8 cellular contexts compared by ENCODE assay signal in the genomic region with DNA sequence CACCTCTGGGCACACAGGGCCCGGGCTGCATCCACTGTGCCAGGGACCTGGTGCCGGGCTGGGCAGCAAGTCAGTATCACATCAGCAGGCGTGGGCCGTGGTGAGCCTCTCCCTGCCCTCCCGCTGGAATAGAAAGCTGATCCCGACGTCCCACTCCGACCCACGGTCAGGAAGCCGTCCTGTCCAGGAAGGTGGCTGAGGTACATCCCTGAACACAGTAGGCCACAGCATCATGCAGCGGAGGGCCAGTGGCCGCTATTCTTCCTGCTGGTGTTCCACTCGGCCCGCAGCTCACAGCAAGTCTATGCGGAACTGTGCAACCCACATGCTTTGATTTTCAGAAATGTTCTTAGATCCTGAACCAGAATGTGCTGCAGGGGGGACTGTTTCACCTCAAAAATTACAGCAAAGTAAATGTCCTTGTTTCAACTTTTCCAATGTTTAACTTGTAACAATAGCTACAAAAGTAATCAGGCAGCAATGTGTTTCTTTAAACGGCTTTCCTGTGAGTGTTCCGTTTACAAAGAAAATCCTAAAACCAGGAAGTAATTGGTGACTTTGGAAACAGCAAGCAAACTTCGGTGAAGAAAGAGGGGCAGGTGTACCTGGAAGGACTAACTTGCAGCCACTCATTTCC. TPM values are rescaled to one million over a fixed set of nuclear protein-coding genes. Genes with fewer than 3 reads are reported as not detected.
DNase-seq lines count a peak whose midpoint lies in the region; ATAC-seq and TF ChIP-seq lines count a peak whose summit lies in the region.

No MANE protein-coding gene starts in this region.

- H3K79me1 ChIP-seq in neuronal stem cell (ENCODE audit: low read depth, low read length) = peaks cover 9% of the 10 kb centered on the region

- H3K14ac ChIP-seq in neuronal stem cell (ENCODE audit: low read length) = no peak overlapping the region

- no peaks in the 10 kb centered on the region for H3K9me2 ChIP-seq in PC-9 (ENCODE audit: insufficient read depth)

- H3K4me2 ChIP-seq in PC-9 (peak overlapping the region; percentile 91), neuronal stem cell (ENCODE audit: insufficient read depth, low read length, poor library complexity, severe bottlenecking) (peak overlapping the region; percentile 51)

- ATAC-seq in HG03460 (IDR thresholded peaks at IDR 0.05; ENCODE audit: unreplicated experiment) (no peak), GM19351 (IDR thresholded peaks at IDR 0.05; ENCODE audit: unreplicated experiment) (no peak)

- peak overlapping the region; percentile 8 for H3K23ac ChIP-seq in neuronal stem cell (ENCODE audit: low read depth, low read length, poor library complexity)

- H3K9ac ChIP-seq in neuronal stem cell (ENCODE audit: low read depth, low read length, poor library complexity) = peak overlapping the region; percentile 78

- H2AFZ ChIP-seq in PC-9 = peak overlapping the region; percentile 73
- peak overlapping the region; percentile 80 for H2AFZ ChIP-seq in neuronal stem cell (ENCODE audit: low read length)

- WGBS in neuronal stem cell (ENCODE audit: extremely low coverage in 2 of 2, insufficient read length in 2 of 2, insufficient replicate concordance in 1 of 2), 2 donors = no CpG with 5 or more reads among the region's 18 CpGs

- H4K20me1 ChIP-seq in PC-9 (ENCODE audit: insufficient read depth) = peaks cover 32% of the 10 kb centered on the region

- peaks cover 64% of the 10 kb centered on the region for H3F3A ChIP-seq in PC-9 (ENCODE audit: insufficient read depth, low read depth)

- H3K4me1 ChIP-seq in PC-9 (replicated peaks; ENCODE audit: insufficient read depth) (peaks cover 48% of the 10 kb centered on the region), neuronal stem cell (ENCODE audit: control insufficient read depth in 2 of 2, insufficient read depth in 1 of 2, low read depth in 1 of 2, low read length in 2 of 2) (peaks cover 23 to 24% of the 10 kb centered on the region in 2 donors)

- no peaks in the 10 kb centered on the region for H3K9me3 ChIP-seq in PC-9 (ENCODE audit: insufficient read depth, low read depth)
- peaks cover 0 to 1% of the 10 kb centered on the region in 2 donors for H3K9me3 ChIP-seq in neuronal stem cell (replicated peaks in 1 of 2; ENCODE audit: control insufficient read depth in 2 of 2, insufficient read depth in 1 of 2, low read depth in 1 of 2, low read length in 2 of 2)

- TF ChIP-seq CTCF in PC-9 (conservative IDR thresholded peaks at IDR 0.05) = no peak
- TF ChIP-seq CTCF in epithelial cell of proximal tubule (conservative IDR thresholded peaks at IDR 0.05; ENCODE audit: low read depth, low read length) = no peak

- H3K36me3 ChIP-seq in PC-9 (ENCODE audit: low read depth) (no peaks in the 10 kb centered on the region), neuronal stem cell (replicated peaks in 1 of 2; ENCODE audit: control insufficient read depth in 2 of 2, insufficient read depth in 2 of 2, low read length in 2 of 2) (no peaks in the 10 kb centered on the region)

- H2BK5ac ChIP-seq in neuronal stem cell (ENCODE audit: low read length) = peak overlapping the region; percentile 46

- H3K79me2 ChIP-seq in PC-9 (ENCODE audit: low read depth) = peaks cover 35% of the 10 kb centered on the region

- H3K27ac ChIP-seq in PC-9 (peak overlapping the region; percentile 89), neuronal stem cell (replicated peaks; ENCODE audit: low read length) (peak overlapping the region; percentile 94)

- peak overlapping the region; percentile 84 for H3K4ac ChIP-seq in neuronal stem cell (ENCODE audit: low read length)

- H3K18ac ChIP-seq in neuronal stem cell (ENCODE audit: low read length) = peak overlapping the region; percentile 94

- CTCF ChIA-PET in PC-9 (lab: Charles Lee) = no interaction called here

- intact Hi-C loops in PC-9 (cut with micrococcal nuclease; ENCODE audit: unreplicated experiment) = no loop called here

- peak overlapping the region; percentile 56 for H2BK120ac ChIP-seq in neuronal stem cell (ENCODE audit: low read depth, low read length)

- peak overlapping the region; percentile 95 for H4K91ac ChIP-seq in neuronal stem cell (ENCODE audit: low read depth, low read length, poor library complexity)

- peak overlapping the region; percentile 94 for H2AK5ac ChIP-seq in neuronal stem cell (ENCODE audit: low read depth, low read length)

- POLR2A ChIA-PET in PC-9 (lab: Charles Lee; ENCODE audit: unreplicated experiment) = interaction anchor here (0.6 to 1.0 kb wide), 2 partner anchors 15 to 115 kb away, joined by 3 read pairs; no protein-coding TSS in a partner anchor

- H3K4me3 ChIP-seq in PC-9 (peak overlapping the region; percentile 57), epithelial cell of proximal tubule (ENCODE audit: low read depth, low read length) (peak overlapping the region; percentile 54), neuronal stem cell (ENCODE audit: low read length in 2 of 2) (peak overlapping the region; percentile 10 to 53)

- peak overlapping the region; percentile 82 for H2BK15ac ChIP-seq in neuronal stem cell (ENCODE audit: low read length)

- TSS peak; percentile 93 for BruUV-seq in PC-9 (replicated peaks; lab: Mats Ljungman, UMichigan)

- H3K27me3 ChIP-seq in PC-9 (ENCODE audit: insufficient read depth, low read depth) (no peaks in the 10 kb centered on the region), neuronal stem cell (ENCODE audit: control insufficient read depth in 3 of 3, insufficient read depth in 3 of 3, low read depth in 1 of 3, low read length in 3 of 3) (no peaks in the 10 kb centered on the region)

- DNase-seq in CD1c-positive myeloid dendritic cell (ENCODE audit: extremely low spot score) = peak; percentile 65
- peak in 1 of 2 experiments; percentile 40 for DNase-seq in PC-9
- DNase-seq in epithelial cell of proximal tubule (ENCODE audit: low read depth) = no peak
- no peak for DNase-seq in neuronal stem cell (ENCODE audit: low spot score)
- no peak for DNase-seq in EL
- no peak for DNase-seq in COLO668 (lab: John Stamatoyannopoulos, UW; ENCODE audit: unreplicated experiment)

- H4K8ac ChIP-seq in neuronal stem cell (ENCODE audit: low read depth, low read length) = peak overlapping the region; percentile 17

- peak overlapping the region; percentile 91 for H2BK12ac ChIP-seq in neuronal stem cell (ENCODE audit: low read length)

RNA-seq across cellular contexts. Expression of gene GPR146, which starts 0.7 kb away (rescaled TPM):
- total RNA-seq in PC-9 (2021) = 3.4 and 4.3 TPM in 2 replicates
- total RNA-seq in epithelial cell of proximal tubule = 0.23 TPM in 1 of 2 replicates, not detected in the other
- polyA plus RNA-seq in neuronal stem cell (2013, experiment 1 of 2) = 1.7 TPM
- polyA plus RNA-seq in neuronal stem cell (2013, experiment 2 of 2) = 1.5 TPM

RNA-seq across cellular contexts. Expression of gene GPER1, which starts 44.2 kb away (rescaled TPM):
- total RNA-seq in PC-9 (2021) (0.37 and 0.85 TPM in 2 replicates), epithelial cell of proximal tubule (0.72 and 0.81 TPM in 2 replicates)
- polyA plus RNA-seq in neuronal stem cell (2013, experiment 1 of 2) = 0.63 TPM
- 0.66 TPM for polyA plus RNA-seq in neuronal stem cell (2013, experiment 2 of 2)
